In genomic region chr5:95916687-95917085, GRCh38 we compare ENCODE assay signal across 19 cellular contexts. TPM values are rescaled to one million over a fixed set of nuclear protein-coding genes. Genes with fewer than 3 reads are reported as not detected.
A peak's percentile ranks its signal among the peaks of the same experiment; 100 is the strongest.
DNase-seq lines count a peak whose midpoint lies in the region; ATAC-seq, FAIRE-seq and TF ChIP-seq lines count a peak whose summit lies in the region.
"Had no signal": no experiment of that assay in that cellular context is flagged by ENCODE, and none has a peak within 500 bp of the region (broad histone marks: within the 10 kb centered on the region; RNA-seq: fewer than 3 reads in every experiment).

No MANE protein-coding gene starts in this region.

- TF ChIP-seq RAD21 in HepG2 (CRISPR knock-in tag; IDR thresholded peaks at IDR 0.05): no peak

- intact Hi-C loops in natural killer cell (cut with micrococcal nuclease) (no loop called here), HepG2 (cut with micrococcal nuclease; ENCODE audit: unreplicated experiment) (no loop called here)

- peak overlapping the region; percentile 49 for H3K27ac ChIP-seq in HepG2 (ENCODE audit: extremely low read length, insufficient read depth, low read length)
- H3K27ac ChIP-seq: brain microvascular endothelial cell, gastroesophageal sphincter had no signal

- TF ChIP-seq CTCF in natural killer cell (IDR thresholded peaks at IDR 0.05) (no peak), HepG2 (CRISPR knock-in tag; IDR thresholded peaks at IDR 0.05) (no peak), omental fat pad (IDR thresholded peaks at IDR 0.05) (no peak), GM13977 (IDR thresholded peaks at IDR 0.05; ENCODE audit: extremely low read depth, insufficient read depth, missing control alignments) (no peak)

- no peak overlapping the region for H3K4me3 ChIP-seq in HepG2 (replicated peaks in 1 of 3; ENCODE audit: insufficient read depth in 1 of 3, low read depth in 2 of 3, low read length in 3 of 3)
- H3K4me3 ChIP-seq: gastroesophageal sphincter had no signal

- no peak overlapping the region for H3K4me2 ChIP-seq in HepG2 (ENCODE audit: low read depth, low read length)

- H3K4me1 ChIP-seq in HepG2 (ENCODE audit: insufficient read depth, low read length): peaks cover 84% of the 10 kb centered on the region

- H3K27me3 Mint-ChIP-seq in natural killer cell treated with Interleukin-12 subunit alpha and Interleukin-12 subunit beta and Interleukin-15 and Interleukin-18, amount 100 ng/mL, for 72 hours: no peaks in the 10 kb centered on the region
- H3K27me3 Mint-ChIP-seq in natural killer cell (ENCODE audit: low read depth in 2 of 2): no peaks in the 10 kb centered on the region
- H3K27me3 Mint-ChIP-seq in effector memory CD8-positive, alpha-beta T cell: no peaks in the 10 kb centered on the region
- H3K27me3 Mint-ChIP-seq: activated naive CD8-positive, alpha-beta T cell treated with anti-CD3 and anti-CD28 coated beads for 36 hours; stimulated activated naive B cell treated with anti-CD40 and anti-IgM and Interleukin-4, amounts not matched to agents 10 μg/mL and 1 μg/mL and 100 μg/mL, for 72 hours had no signal

- H3K79me2 ChIP-seq in HepG2 (ENCODE audit: insufficient read depth, low read length): peaks cover 92% of the 10 kb centered on the region

- DNase-seq in natural killer cell treated with Interleukin-12 subunit alpha and Interleukin-12 subunit beta and Interleukin-15 and Interleukin-18, amount 100 ng/mL, for 72 hours (ENCODE audit: low spot score): no peak
- DNase-seq in natural killer cell (no peak), MV-4-11 (lab: John Stamatoyannopoulos, UW) (peak; percentile 36), HepG2 (ENCODE audit: low spot score) (peak; percentile 27), omental fat pad (ENCODE audit: low spot score) (no peak), GM13977 (ENCODE audit: low spot score) (no peak)
- no peak for DNase-seq in effector memory CD8-positive, alpha-beta T cell
- DNase-seq: activated CD4-positive, alpha-beta T cell treated with anti-CD3 and anti-CD28 coated beads, Interleukin-2, amount 50 U/mL, for 48 hours; activated naive CD8-positive, alpha-beta T cell treated with anti-CD3 and anti-CD28 coated beads for 36 hours; brain microvascular endothelial cell; DMS79; erythroblast; left colon; NCI-H1694 treated with DMSO at 0.1 percent for 48 hours; NCI-H226; stimulated activated CD4-positive, alpha-beta T cell treated with anti-CD3 and anti-CD28 coated beads, Interleukin-15, amount 100 ng/mL, for 24 hours; stimulated activated naive B cell treated with anti-CD40 and anti-IgM and Interleukin-4, amounts not matched to agents 10 μg/mL and 1 μg/mL and 100 μg/mL, for 72 hours had no signal

- no peak for ATAC-seq in natural killer cell treated with Interleukin-12 subunit alpha and Interleukin-12 subunit beta and Interleukin-15 and Interleukin-18, amount 100 ng/mL, for 72 hours
- ATAC-seq in natural killer cell: no peak
- peak; percentile 46 for ATAC-seq in HepG2
- no peak for ATAC-seq in omental fat pad (ENCODE audit: low FRiP score)
- ATAC-seq in HG02798 (IDR thresholded peaks at IDR 0.05; ENCODE audit: poor library complexity, unreplicated experiment): no peak
- no peak for ATAC-seq in effector memory CD8-positive, alpha-beta T cell (replicated peaks)
- ATAC-seq: gastroesophageal sphincter, left colon had no signal

- no peak for FAIRE-seq in HepG2 (lab: Jason Lieb, UNC)

- H3K9me3 ChIP-seq in HepG2 (ENCODE audit: low read length): no peaks in the 10 kb centered on the region
- H3K9me3 ChIP-seq: gastroesophageal sphincter had no signal

- 37% methylated on average over 4 of the region's 4 CpGs for WGBS in HepG2 (ENCODE audit: low lambda C conversion rate)

- no peak for TF ChIP-seq EP300 in HepG2 (IDR thresholded peaks at IDR 0.05; ENCODE audit: low read depth in 2 of 2, low read length in 2 of 2)
- no peak for TF ChIP-seq EP300 in HepG2 (CRISPR knock-in tag; IDR thresholded peaks at IDR 0.05; ENCODE audit: borderline replicate concordance)

- no TSS peak for BruUV-seq in HepG2 (replicated peaks; lab: Mats Ljungman, UMichigan)

- H3K27ac Mint-ChIP-seq in natural killer cell treated with Interleukin-12 subunit alpha and Interleukin-12 subunit beta and Interleukin-15 and Interleukin-18, amount 100 ng/mL, for 72 hours: peak overlapping the region; percentile 52 to 55
- peak overlapping the region in 1 of 2 donors; percentile 70 for H3K27ac Mint-ChIP-seq in natural killer cell
- H3K27ac Mint-ChIP-seq in effector memory CD8-positive, alpha-beta T cell: no peak overlapping the region
- H3K27ac Mint-ChIP-seq: activated naive CD8-positive, alpha-beta T cell treated with anti-CD3 and anti-CD28 coated beads for 36 hours; stimulated activated naive B cell treated with anti-CD40 and anti-IgM and Interleukin-4, amounts not matched to agents 10 μg/mL and 1 μg/mL and 100 μg/mL, for 72 hours had no signal

- peaks cover 70% of the 10 kb centered on the region for H4K20me1 ChIP-seq in HepG2 (ENCODE audit: insufficient read depth, low read length)

- CTCF ChIA-PET in HepG2 (lab: Yijun Ruan, JAX; ENCODE audit: low intra/inter-chr PET ratio, low total read pairs): interaction anchor here (0.5 kb wide), 1 partner anchor 17 kb away, joined by 3 read pairs; no protein-coding TSS in a partner anchor

- no peaks in the 10 kb centered on the region for H3K9me3 Mint-ChIP-seq in natural killer cell treated with Interleukin-12 subunit alpha and Interleukin-12 subunit beta and Interleukin-15 and Interleukin-18, amount 100 ng/mL, for 72 hours
- no peaks in the 10 kb centered on the region for H3K9me3 Mint-ChIP-seq in natural killer cell
- H3K9me3 Mint-ChIP-seq in effector memory CD8-positive, alpha-beta T cell: no peaks in the 10 kb centered on the region
- H3K9me3 Mint-ChIP-seq: activated naive CD8-positive, alpha-beta T cell treated with anti-CD3 and anti-CD28 coated beads for 36 hours; stimulated activated naive B cell treated with anti-CD40 and anti-IgM and Interleukin-4, amounts not matched to agents 10 μg/mL and 1 μg/mL and 100 μg/mL, for 72 hours had no signal

- in situ Hi-C loops in HepG2 (cut with HindIII; ENCODE audit: extremely low pct_ligation_motif_present, low pct_unique_long_range_greater_than_20kb) (no loop called here), GM13977 (cut with MboI; ENCODE audit: low pct_unique_long_range_greater_than_20kb, low sequenced_read_pairs, unreplicated experiment) (no loop called here)

- peaks cover 12% of the 10 kb centered on the region for H3K36me3 Mint-ChIP-seq in natural killer cell treated with Interleukin-12 subunit alpha and Interleukin-12 subunit beta and Interleukin-15 and Interleukin-18, amount 100 ng/mL, for 72 hours
- H3K36me3 Mint-ChIP-seq in natural killer cell: no peaks in the 10 kb centered on the region
- peaks cover 11% of the 10 kb centered on the region for H3K36me3 Mint-ChIP-seq in effector memory CD8-positive, alpha-beta T cell (ENCODE audit: insufficient read depth)

- H3K9ac ChIP-seq in HepG2 (ENCODE audit: insufficient read depth, low read depth, low read length): no peak overlapping the region

- H2AFZ ChIP-seq in HepG2 (ENCODE audit: low read length): no peak overlapping the region

- no peak for TF ChIP-seq POLR2A in HepG2 (IDR thresholded peaks at IDR 0.05; ENCODE audit: insufficient read depth in 1 of 2, low read depth in 2 of 2, low read length in 2 of 2)

- peak overlapping the region; percentile 70 for H3K4me3 Mint-ChIP-seq in natural killer cell treated with Interleukin-12 subunit alpha and Interleukin-12 subunit beta and Interleukin-15 and Interleukin-18, amount 100 ng/mL, for 72 hours
- no peak overlapping the region for H3K4me3 Mint-ChIP-seq in natural killer cell
- no peak overlapping the region for H3K4me3 Mint-ChIP-seq in effector memory CD8-positive, alpha-beta T cell
- H3K4me3 Mint-ChIP-seq: activated naive CD8-positive, alpha-beta T cell treated with anti-CD3 and anti-CD28 coated beads for 36 hours; stimulated activated naive B cell treated with anti-CD40 and anti-IgM and Interleukin-4, amounts not matched to agents 10 μg/mL and 1 μg/mL and 100 μg/mL, for 72 hours had no signal

- POLR2A ChIA-PET in HepG2 (lab: Yijun Ruan, JAX): interaction anchor here (0.8 to 1.2 kb wide), 3 partner anchors 9 to 59 kb away, joined by 3 to 5 read pairs (median 3); no protein-coding TSS in a partner anchor

- H3K4me1 Mint-ChIP-seq in natural killer cell treated with Interleukin-12 subunit alpha and Interleukin-12 subunit beta and Interleukin-15 and Interleukin-18, amount 100 ng/mL, for 72 hours (ENCODE audit: low read depth in 2 of 2): peaks cover 20 to 34% of the 10 kb centered on the region in 2 donors
- peaks cover 16 to 22% of the 10 kb centered on the region in 2 donors for H3K4me1 Mint-ChIP-seq in natural killer cell
- peaks cover 11 to 18% of the 10 kb centered on the region in 2 donors for H3K4me1 Mint-ChIP-seq in effector memory CD8-positive, alpha-beta T cell (ENCODE audit: low read depth in 2 of 2)

- H3K27me3 ChIP-seq in HepG2 (ENCODE audit: control insufficient read depth in 1 of 2, insufficient read depth in 2 of 2, low read length in 2 of 2): no peaks in the 10 kb centered on the region
- H3K27me3 ChIP-seq: brain microvascular endothelial cell, gastroesophageal sphincter had no signal

- H3K36me3 ChIP-seq in HepG2 (replicated peaks in 1 of 2; ENCODE audit: control insufficient read depth in 1 of 2, insufficient read depth in 2 of 2, low read length in 2 of 2): peaks cover 14 to 54% of the 10 kb centered on the region in 2 experiments

RNA-seq across cellular contexts. Expression of gene ELL2, which starts 45.0 kb away (rescaled TPM):
- total RNA-seq in natural killer cell treated with Interleukin-12 subunit alpha and Interleukin-12 subunit beta and Interleukin-15 and Interleukin-18, amount 100 ng/mL, for 72 hours: 100 to 1,000 TPM; 110 to 200 TPM
- 10 to 100 TPM; 52.8 to 78.2 (median 69.4) TPM for total RNA-seq in natural killer cell
- 64.5 and 78.9 TPM in 2 replicates for total RNA-seq in HepG2 (2016; rRNA removed; fragmentation: Illumina TruSeq; extraction: Trizol)
- total RNA-seq in HepG2 (2016; cell fraction: cytosol; rRNA removed; fragmentation: Illumina TruSeq; extraction: Trizol; ENCODE audit: low read depth): 19.2 and 20.4 TPM in 2 replicates
- total RNA-seq in HepG2 (2016; cell fraction: insoluble cytoplasmic fraction; rRNA removed; fragmentation: Illumina TruSeq; extraction: Trizol): 69.3 and 74.8 TPM in 2 replicates
- total RNA-seq in HepG2 (2016; cell fraction: membrane; rRNA removed; fragmentation: Illumina TruSeq; extraction: Trizol): 73.2 and 75.4 TPM in 2 replicates
- 121 and 123 TPM in 2 replicates for total RNA-seq in HepG2 (2016; cell fraction: nucleus; rRNA removed; fragmentation: Illumina TruSeq; extraction: Trizol)
- 75.7 and 97.1 TPM in 2 replicates for polyA plus RNA-seq in HepG2 (2011; rRNA removed)
- 40.8 and 54.3 TPM in 2 replicates for polyA plus RNA-seq in HepG2 (2011; cell fraction: cytosol; rRNA removed)
- 68.9 and 74.9 TPM in 2 replicates for polyA plus RNA-seq in HepG2 (2011; cell fraction: nucleus; rRNA removed)
- polyA plus RNA-seq in HepG2 (2012): 87.7 and 101 TPM in 2 replicates
- 13.4 and 15.1 TPM in 2 replicates for polyA plus RNA-seq in HepG2 (2016; cell fraction: cytosol; fragmentation: Illumina TruSeq; extraction: Trizol; ENCODE audit: low read depth)
- 81.1 and 83.2 TPM in 2 replicates for polyA plus RNA-seq in HepG2 (2016; cell fraction: insoluble cytoplasmic fraction; fragmentation: Illumina TruSeq; extraction: Trizol; ENCODE audit: low read depth)
- 49.0 and 50.1 TPM in 2 replicates for polyA plus RNA-seq in HepG2 (2016; cell fraction: membrane; fragmentation: Illumina TruSeq; extraction: Trizol; ENCODE audit: low read depth)
- 115 and 124 TPM in 2 replicates for polyA plus RNA-seq in HepG2 (2016; cell fraction: nucleus; fragmentation: Illumina TruSeq; extraction: Trizol; ENCODE audit: insufficient read depth, low read depth)
- polyA minus RNA-seq in HepG2 (2011; rRNA and poly(A)+ RNA removed; ENCODE audit: low replicate concordance): 37.6 and 93.4 TPM in 2 replicates
- polyA minus RNA-seq in HepG2 (2011; cell fraction: cytosol; rRNA and poly(A)+ RNA removed): 82.9 and 96.7 TPM in 2 replicates
- 685 and 799 TPM in 2 replicates for polyA minus RNA-seq in HepG2 (2011; cell fraction: nucleus; rRNA and poly(A)+ RNA removed)
- total RNA-seq in omental fat pad: 100 to 1,000 TPM in 2 of 4 donors, 10 to 100 TPM in 2; 64.3 to 318 (median 121) TPM

Comparison
In these comparisons a context has a peak if more than half of its experiments do, and no peak if none do; other contexts are left out.
1. DNase-seq: peak in MV-4-11 (single experiment) and HepG2 (single experiment); none in natural killer cell treated with Interleukin-12 subunit alpha and Interleukin-12 subunit beta and Interleukin-15 and Interleukin-18, amount 100 ng/mL, for 72 hours (single experiment), natural killer cell (single experiment), omental fat pad (single experiment), GM13977 (single experiment) and effector memory CD8-positive, alpha-beta T cell (0 of 3).
2. H3K27ac Mint-ChIP-seq: peak in natural killer cell treated with Interleukin-12 subunit alpha and Interleukin-12 subunit beta and Interleukin-15 and Interleukin-18, amount 100 ng/mL, for 72 hours (2 of 2); none in effector memory CD8-positive, alpha-beta T cell (0 of 2).